25 cellular contexts compared by ENCODE assay signal in genomic region chr7:91916068-91916440, GRCh38. TPM values are rescaled to one million over a fixed set of nuclear protein-coding genes. Genes with fewer than 3 reads are reported as not detected.
DNase-seq lines count a peak whose midpoint lies in the region; FAIRE-seq and TF ChIP-seq lines count a peak whose summit lies in the region.
"Had no signal": no experiment of that assay in that cellular context is flagged by ENCODE, and none has a peak within 500 bp of the region (broad histone marks: within the 10 kb centered on the region; RNA-seq: fewer than 3 reads in every experiment).

No MANE protein-coding gene starts in this region.

- no peak overlapping the region for H3K4me3 Mint-ChIP-seq in astrocyte (ENCODE audit: unreplicated experiment)
- no peak overlapping the region for H3K4me3 Mint-ChIP-seq in nephron progenitor cell
- H3K4me3 Mint-ChIP-seq: CD4-positive, alpha-beta T cell; HFFc6 had no signal

- no peaks in the 10 kb centered on the region for H3K9me3 ChIP-seq in HEK293 (ENCODE audit: control insufficient read depth, insufficient read depth, low read depth, low read length)
- no peaks in the 10 kb centered on the region for H3K9me3 ChIP-seq in astrocyte (ENCODE audit: insufficient read depth, low read depth, low read length)
- H3K9me3 ChIP-seq: Caco-2, SJSA1 had no signal

- CTCF ChIA-PET in HEK293 (lab: Yijun Ruan, JAX): no interaction called here

- H3K9me3 Mint-ChIP-seq in astrocyte (ENCODE audit: unreplicated experiment): no peaks in the 10 kb centered on the region
- H3K9me3 Mint-ChIP-seq in nephron progenitor cell: no peaks in the 10 kb centered on the region
- H3K9me3 Mint-ChIP-seq: CD4-positive, alpha-beta T cell; HFFc6 had no signal

- FAIRE-seq in astrocyte (lab: Jason Lieb, UNC): peak; percentile 9
- FAIRE-seq: GM12878, H54, HepG2 had no signal

- H3K4me2 ChIP-seq in astrocyte (ENCODE audit: low read length): peak overlapping the region; percentile 47
- H3K4me2 ChIP-seq: BLaER1 had no signal

- POLR2A ChIA-PET in HEK293 (lab: Yijun Ruan, JAX): no interaction called here

- H3K4me3 ChIP-seq in HEK293 (ENCODE audit: low read depth, low read length): no peak overlapping the region
- H3K4me3 ChIP-seq in astrocyte (ENCODE audit: insufficient read depth, low read depth, low read length): no peak overlapping the region
- H3K4me3 ChIP-seq: BLaER1, GM12878, SJSA1 had no signal

- no peaks in the 10 kb centered on the region for H3K79me2 ChIP-seq in astrocyte (ENCODE audit: insufficient read depth, low read length)

- H3K36me3 ChIP-seq in HEK293 (ENCODE audit: control insufficient read depth in 2 of 2, insufficient read depth in 1 of 2, low read length in 2 of 2): no peaks in the 10 kb centered on the region
- no peaks in the 10 kb centered on the region for H3K36me3 ChIP-seq in astrocyte (ENCODE audit: insufficient read depth, low read length)
- H3K36me3 ChIP-seq: BLaER1, SJSA1 had no signal

- H3K4me1 Mint-ChIP-seq in astrocyte (ENCODE audit: low read depth, unreplicated experiment) (peaks cover 26% of the 10 kb centered on the region), nephron progenitor cell (no peaks in the 10 kb centered on the region)

- H3K4me1 ChIP-seq in HEK293 (ENCODE audit: control insufficient read depth, insufficient read depth, low read length): peaks cover 5% of the 10 kb centered on the region; the same call in 1 of the 2 replicates
- peaks cover 20% of the 10 kb centered on the region for H3K4me1 ChIP-seq in astrocyte (ENCODE audit: insufficient read depth, low read length)
- H3K4me1 ChIP-seq: Caco-2 had no signal

- no peaks in the 10 kb centered on the region for H3K36me3 Mint-ChIP-seq in astrocyte (ENCODE audit: low read depth, unreplicated experiment)
- H3K36me3 Mint-ChIP-seq in nephron progenitor cell (ENCODE audit: low read depth): no peaks in the 10 kb centered on the region

- DNase-seq in astrocyte (ENCODE audit: low read depth) (peak; percentile 20), nephron progenitor cell (no peak), anterior cingulate cortex (lab: John Stamatoyannopoulos, UW) (no peak), epidermal melanocyte (ENCODE audit: insufficient read length, low spot score) (no peak), RPMI8226 (no peak)
- DNase-seq in stimulated activated CD4-positive, alpha-beta T cell treated with anti-CD3 and anti-CD28 coated beads, Interleukin-4, amount 100 ng/mL, for 4 hours: no peak
- DNase-seq: ACHN; Caco-2; CD4-positive, alpha-beta T cell; DMS 273 treated with DMSO at 0.1 percent for 48 hours; DMS79 treated with DMSO at 0.1 percent for 48 hours; KBM-7; NCI-H1092 treated with DMSO at 0.1 percent for 48 hours; NCI-H146; NCI-H2029; NCI-H2227 treated with DMSO at 0.1 percent for 48 hours; NCI-H510A; NCI-H748 treated with DMSO at 0.1 percent for 48 hours had no signal

- H3K27ac ChIP-seq in HEK293 (ENCODE audit: extremely low read depth, low read depth, low read length) (no peak overlapping the region), astrocyte (ENCODE audit: low read depth, low read length) (no peak overlapping the region)
- H3K27ac ChIP-seq: BLaER1, SJSA1 had no signal

- H3K27ac Mint-ChIP-seq in astrocyte (ENCODE audit: unreplicated experiment): peak overlapping the region; percentile 91
- peak overlapping the region; percentile 21 for H3K27ac Mint-ChIP-seq in nephron progenitor cell
- H3K27ac Mint-ChIP-seq: CD4-positive, alpha-beta T cell; HFFc6 had no signal

- no peaks in the 10 kb centered on the region for H3K27me3 ChIP-seq in astrocyte (ENCODE audit: insufficient read depth, low read length)
- H3K27me3 ChIP-seq: BLaER1, SJSA1 had no signal

- no peak for TF ChIP-seq CTCF in HEK293 (tag by site-specific recombination; IDR thresholded peaks at IDR 0.05)
- TF ChIP-seq CTCF in astrocyte (IDR thresholded peaks at IDR 0.05; ENCODE audit: insufficient read depth, low read depth, low read length): no peak
- TF ChIP-seq CTCF in nephron progenitor cell (IDR thresholded peaks at IDR 0.05): no peak

- H3K27me3 Mint-ChIP-seq in astrocyte (ENCODE audit: low read depth, unreplicated experiment): no peaks in the 10 kb centered on the region
- no peaks in the 10 kb centered on the region for H3K27me3 Mint-ChIP-seq in nephron progenitor cell (ENCODE audit: low read depth, poor library complexity)

- no peak overlapping the region for H3K9ac ChIP-seq in astrocyte (ENCODE audit: low read length)
- H3K9ac ChIP-seq: BLaER1 had no signal

- no peak overlapping the region for H2AFZ ChIP-seq in astrocyte (ENCODE audit: low read depth, low read length)

- no peaks in the 10 kb centered on the region for H4K20me1 ChIP-seq in astrocyte (ENCODE audit: insufficient read depth, low read length)
- H4K20me1 ChIP-seq: BLaER1 had no signal

TF ChIP-seq in HEK293, 187 proteins besides CTCF, POLR2A, EP300 and RAD21:
- TF ChIP-seq SCRT1 (tag by site-specific recombination; IDR thresholded peaks at IDR 0.05; ENCODE audit: borderline replicate concordance): 0 out of 2 replicates have a peak, but pooled peaks have one; percentile 41
- no peak for TF ChIP-seq HOXC10 (CRISPR knock-in tag; IDR thresholded peaks at IDR 0.05)
- TF ChIP-seq ZNF280C (tag by site-specific recombination; IDR thresholded peaks at IDR 0.05): no peak
- peak; percentile 59 for TF ChIP-seq SCRT2 (tag by site-specific recombination; IDR thresholded peaks at IDR 0.05)
- no peak for TF ChIP-seq ZSCAN18 (tag by site-specific recombination; IDR thresholded peaks at IDR 0.05)
- TF ChIP-seq ZNF266 (tag by site-specific recombination; IDR thresholded peaks at IDR 0.05; ENCODE audit: low read depth): no peak
- TF ChIP-seq REST (tag by site-specific recombination; IDR thresholded peaks at IDR 0.05): no peak
- no peak for TF ChIP-seq KLF1 (tag by site-specific recombination; IDR thresholded peaks at IDR 0.05)
- no peak for TF ChIP-seq YY1 (tag by site-specific recombination; IDR thresholded peaks at IDR 0.05)
- TF ChIP-seq HOXD13 (CRISPR knock-in tag; IDR thresholded peaks at IDR 0.05; ENCODE audit: borderline replicate concordance): no peak

RNA-seq across cellular contexts. Expression of gene AKAP9, which starts 24.6 kb away (rescaled TPM):
- 51.6 and 55.6 TPM in 2 replicates for total RNA-seq in astrocyte

RNA-seq across cellular contexts. Expression of gene MTERF1, which starts 35.6 kb away (rescaled TPM):
- 10.9 and 12.3 TPM in 2 replicates for total RNA-seq in astrocyte
